ENCODE assay signal across 1 cellular context in genomic region chr20:9185511-9185910, GRCh38.
TF ChIP-seq lines count a peak whose summit lies in the region.

No MANE protein-coding gene starts in this region.

TF ChIP-seq in GM23338, 12 proteins besides CTCF, POLR2A, EP300 and RAD21 (continued from another document):
- TF ChIP-seq ZNF462 (CRISPR knock-in tag; IDR thresholded peaks at IDR 0.05) (no peak), STAT1 (IDR thresholded peaks at IDR 0.05; ENCODE audit: unreplicated experiment) (no peak), REST (IDR thresholded peaks at IDR 0.05; ENCODE audit: unreplicated experiment) (no peak)
